In the genomic region with DNA sequence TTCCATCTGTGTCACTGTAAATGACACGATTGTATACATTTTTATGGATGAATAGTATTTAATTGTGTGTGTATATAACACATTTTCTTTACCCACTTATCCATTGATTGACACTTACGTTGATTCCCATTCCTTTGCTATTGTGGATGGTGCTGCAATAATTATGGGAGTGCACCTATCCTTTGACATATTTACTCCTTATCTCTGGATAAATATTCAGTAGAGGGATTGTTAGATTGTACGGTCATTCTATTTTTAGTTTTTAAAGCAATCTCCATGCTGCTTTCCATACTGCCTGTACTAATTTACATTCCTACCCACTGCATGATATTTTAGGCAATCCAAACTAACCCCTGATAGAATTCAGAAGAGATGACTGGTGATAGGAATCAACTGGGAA, we compare ENCODE assay signal across 20 cellular contexts.
DNase-seq lines count a peak whose midpoint lies in the region; ATAC-seq and TF ChIP-seq lines count a peak whose summit lies in the region.
"Had no signal": no experiment of that assay in that cellular context is flagged by ENCODE, and none has a peak within 500 bp of the region (broad histone marks: within the 10 kb centered on the region; RNA-seq: fewer than 3 reads in every experiment).

No MANE protein-coding gene starts in this region.

- H3K27me3 ChIP-seq in right lobe of liver, result no peaks in the 10 kb centered on the region
- H3K27me3 ChIP-seq: BE2C, BLaER1 had no signal

- peak; percentile 23 for ATAC-seq in left colon
- ATAC-seq in right lobe of liver, result peak; percentile 33 to 66 (median 48)
- ATAC-seq in natural killer cell treated with Interleukin-12 subunit alpha and Interleukin-12 subunit beta and Interleukin-15 and Interleukin-18, amount 100 ng/mL, for 72 hours, result no peak
- ATAC-seq: CD8-positive, alpha-beta T cell; GM12878 had no signal

- no peaks in the 10 kb centered on the region for H3K27me3 Mint-ChIP-seq in natural killer cell treated with Interleukin-12 subunit alpha and Interleukin-12 subunit beta and Interleukin-15 and Interleukin-18, amount 100 ng/mL, for 72 hours
- H3K27me3 Mint-ChIP-seq in CD14-positive monocyte (ENCODE audit: low read depth in 3 of 3), result no peaks in the 10 kb centered on the region
- H3K27me3 Mint-ChIP-seq: CD4-positive, alpha-beta T cell had no signal

- TF ChIP-seq POLR2A in right lobe of liver (IDR thresholded peaks at IDR 0.05), result no peak

- H3K9me3 Mint-ChIP-seq in natural killer cell treated with Interleukin-12 subunit alpha and Interleukin-12 subunit beta and Interleukin-15 and Interleukin-18, amount 100 ng/mL, for 72 hours, result peaks cover 5% of the 10 kb centered on the region
- peaks cover 0 to 3% (median 0%) of the 10 kb centered on the region in 7 donors for H3K9me3 Mint-ChIP-seq in CD14-positive monocyte

- peaks cover 0 to 24% (median 3%) of the 10 kb centered on the region in 4 donors for H3K4me1 ChIP-seq in right lobe of liver
- H3K4me1 ChIP-seq: BLaER1, Caco-2 had no signal

- intact Hi-C loops in left colon (cut with DNase I, micrococcal nuclease) (no loop called here), right lobe of liver (cut with DNase I) (no loop called here), CD14-positive monocyte (cut with micrococcal nuclease) (no loop called here)

- H3K4me1 Mint-ChIP-seq in natural killer cell treated with Interleukin-12 subunit alpha and Interleukin-12 subunit beta and Interleukin-15 and Interleukin-18, amount 100 ng/mL, for 72 hours (ENCODE audit: low read depth in 2 of 2), result no peaks in the 10 kb centered on the region
- no peaks in the 10 kb centered on the region for H3K4me1 Mint-ChIP-seq in CD14-positive monocyte

- no peak overlapping the region for H3K4me3 ChIP-seq in right lobe of liver
- H3K4me3 ChIP-seq: BLaER1, GM12878 had no signal

- no peaks in the 10 kb centered on the region for H3K36me3 Mint-ChIP-seq in natural killer cell treated with Interleukin-12 subunit alpha and Interleukin-12 subunit beta and Interleukin-15 and Interleukin-18, amount 100 ng/mL, for 72 hours
- no peaks in the 10 kb centered on the region for H3K36me3 Mint-ChIP-seq in CD14-positive monocyte
- H3K36me3 Mint-ChIP-seq: CD8-positive, alpha-beta T cell had no signal

- no peaks in the 10 kb centered on the region for H3K36me3 ChIP-seq in right lobe of liver
- H3K36me3 ChIP-seq: BE2C, BLaER1 had no signal

- WGBS in right lobe of liver (ENCODE audit: insufficient coverage, low coverage, low lambda C conversion rate, missing lambda C conversion rate), result 30% methylated on average over 3 of the region's 3 CpGs

- DNase-seq in NCI-H748 (lab: John Stamatoyannopoulos, UW; ENCODE audit: unreplicated experiment), result peak; percentile 1
- DNase-seq in NCI-H748 treated with DMSO at 0.1 percent for 48 hours (lab: John Stamatoyannopoulos, UW), result no peak
- peak; percentile 14 for DNase-seq in NCI-H69 (lab: John Stamatoyannopoulos, UW)
- DNase-seq in left colon, result no peak
- DNase-seq in right lobe of liver, result no peak
- no peak for DNase-seq in natural killer cell treated with Interleukin-12 subunit alpha and Interleukin-12 subunit beta and Interleukin-15 and Interleukin-18, amount 100 ng/mL, for 72 hours (ENCODE audit: low spot score)
- DNase-seq in CD14-positive monocyte (ENCODE audit: low spot score), result no peak
- DNase-seq in GM03348 (ENCODE audit: low spot score), result no peak
- DNase-seq: 8988T; ACHN; BE2C; C1 segment of cervical spinal cord; Caco-2; Calu3; CD4-positive, alpha-beta T cell; CD8-positive, alpha-beta T cell; DMS79 treated with DMSO at 0.1 percent for 48 hours; GF-D8 had no signal

- no peak overlapping the region for H3K27ac Mint-ChIP-seq in natural killer cell treated with Interleukin-12 subunit alpha and Interleukin-12 subunit beta and Interleukin-15 and Interleukin-18, amount 100 ng/mL, for 72 hours
- H3K27ac Mint-ChIP-seq in CD14-positive monocyte, result no peak overlapping the region
- H3K27ac Mint-ChIP-seq: CD4-positive, alpha-beta T cell; CD8-positive, alpha-beta T cell had no signal

- no peak overlapping the region for H3K4me3 Mint-ChIP-seq in natural killer cell treated with Interleukin-12 subunit alpha and Interleukin-12 subunit beta and Interleukin-15 and Interleukin-18, amount 100 ng/mL, for 72 hours
- H3K4me3 Mint-ChIP-seq in CD14-positive monocyte, result no peak overlapping the region
- H3K4me3 Mint-ChIP-seq: CD4-positive, alpha-beta T cell; CD8-positive, alpha-beta T cell had no signal

- H3K27ac ChIP-seq in right lobe of liver, result peak overlapping the region in 2 of 3 donors; percentile 53 to 54
- H3K27ac ChIP-seq: BLaER1 had no signal

- no peaks in the 10 kb centered on the region for H3K9me3 ChIP-seq in right lobe of liver
- H3K9me3 ChIP-seq: BE2C, BLaER1, Caco-2 had no signal

- TF ChIP-seq CTCF in right lobe of liver (IDR thresholded peaks at IDR 0.05), result no peak
- TF ChIP-seq CTCF in CD14-positive monocyte (IDR thresholded peaks at IDR 0.05), result no peak

Comparison
In these comparisons a context has a peak if more than half of its experiments do, and no peak if none do; other contexts are left out.
1. DNase-seq: peak in NCI-H748 (single experiment) and NCI-H69 (single experiment); none in NCI-H748 treated with DMSO at 0.1 percent for 48 hours (single experiment), left colon (0 of 2), right lobe of liver (0 of 3), natural killer cell treated with Interleukin-12 subunit alpha and Interleukin-12 subunit beta and Interleukin-15 and Interleukin-18, amount 100 ng/mL, for 72 hours (single experiment), CD14-positive monocyte (single experiment) and GM03348 (single experiment).
2. ATAC-seq: peak in left colon (single experiment) and right lobe of liver (4 of 4); none in natural killer cell treated with Interleukin-12 subunit alpha and Interleukin-12 subunit beta and Interleukin-15 and Interleukin-18, amount 100 ng/mL, for 72 hours (0 of 2).